Comparison of ENCODE assay signal across 1 cellular context in genomic region chr4:87278335-87278794, GRCh38.
TF ChIP-seq lines count a peak whose summit lies in the region.

No MANE protein-coding gene starts in this region.

TF ChIP-seq in HepG2, 621 proteins besides CTCF, POLR2A, EP300 and RAD21 (continued from another document and continues in another):
- TF ChIP-seq ZNF281 (CRISPR knock-in tag; IDR thresholded peaks at IDR 0.05; ENCODE audit: borderline replicate concordance) = peak; percentile 87; the same call in 1 of the 2 replicates
- peak; percentile 73 for TF ChIP-seq SOX13 (IDR thresholded peaks at IDR 0.05)
- peak in 1 of 2 experiments; percentile 92; a peak in 2 of 4 replicates for TF ChIP-seq SOX13 (CRISPR knock-in tag; conservative IDR thresholded peaks at IDR 0.05 in 1 of 2, IDR thresholded peaks at IDR 0.05 in 1 of 2)
- TF ChIP-seq CHD4 (IDR thresholded peaks at IDR 0.05; ENCODE audit: borderline replicate concordance, low read length) = no peak; the same call in 1 of the 2 replicates
- no peak for TF ChIP-seq TAF1 (CRISPR knock-in tag; IDR thresholded peaks at IDR 0.05)
- TF ChIP-seq THAP11 (CRISPR knock-in tag; IDR thresholded peaks at IDR 0.05) = peak; percentile 71
- no peak for TF ChIP-seq ATF5 (CRISPR knock-in tag; IDR thresholded peaks at IDR 0.05; ENCODE audit: low read depth)
- TF ChIP-seq POLR2AphosphoS5 (IDR thresholded peaks at IDR 0.05; ENCODE audit: low read depth, low read length) = no peak
- no peak for TF ChIP-seq EED (CRISPR knock-in tag; IDR thresholded peaks at IDR 0.05)
- TF ChIP-seq ARNT (IDR thresholded peaks at IDR 0.05) = no peak; the same call in 1 of the 2 replicates
- no peak for TF ChIP-seq PRPF4 (IDR thresholded peaks at IDR 0.05; ENCODE audit: low read depth, low read length, poor library complexity, severe bottlenecking)
- no peak for TF ChIP-seq PRDM15 (CRISPR knock-in tag; IDR thresholded peaks at IDR 0.05)
- no peak for TF ChIP-seq ZNF782 (CRISPR knock-in tag; IDR thresholded peaks at IDR 0.05; ENCODE audit: borderline replicate concordance)
- TF ChIP-seq RBAK (CRISPR knock-in tag; IDR thresholded peaks at IDR 0.05) = no peak
- no peak for TF ChIP-seq SP1 (IDR thresholded peaks at IDR 0.05)
- no peak for TF ChIP-seq SP1 (CRISPR knock-in tag; IDR thresholded peaks at IDR 0.05)
- peak; percentile 84 for TF ChIP-seq RARA (CRISPR knock-in tag; IDR thresholded peaks at IDR 0.05)
- peak; percentile 70; the same call in 1 of the 2 replicates for TF ChIP-seq RXRA (CRISPR knock-in tag; IDR thresholded peaks at IDR 0.05)
- TF ChIP-seq, protein P1, sequence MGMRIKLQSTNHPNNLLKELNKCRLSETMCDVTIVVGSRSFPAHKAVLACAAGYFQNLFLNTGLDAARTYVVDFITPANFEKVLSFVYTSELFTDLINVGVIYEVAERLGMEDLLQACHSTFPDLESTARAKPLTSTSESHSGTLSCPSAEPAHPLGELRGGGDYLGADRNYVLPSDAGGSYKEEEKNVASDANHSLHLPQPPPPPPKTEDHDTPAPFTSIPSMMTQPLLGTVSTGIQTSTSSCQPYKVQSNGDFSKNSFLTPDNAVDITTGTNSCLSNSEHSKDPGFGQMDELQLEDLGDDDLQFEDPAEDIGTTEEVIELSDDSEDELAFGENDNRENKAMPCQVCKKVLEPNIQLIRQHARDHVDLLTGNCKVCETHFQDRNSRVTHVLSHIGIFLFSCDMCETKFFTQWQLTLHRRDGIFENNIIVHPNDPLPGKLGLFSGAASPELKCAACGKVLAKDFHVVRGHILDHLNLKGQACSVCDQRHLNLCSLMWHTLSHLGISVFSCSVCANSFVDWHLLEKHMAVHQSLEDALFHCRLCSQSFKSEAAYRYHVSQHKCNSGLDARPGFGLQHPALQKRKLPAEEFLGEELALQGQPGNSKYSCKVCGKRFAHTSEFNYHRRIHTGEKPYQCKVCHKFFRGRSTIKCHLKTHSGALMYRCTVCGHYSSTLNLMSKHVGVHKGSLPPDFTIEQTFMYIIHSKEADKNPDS (CRISPR knock-in tag; IDR thresholded peaks at IDR 0.05) = no peak
- TF ChIP-seq BRF2 (CRISPR knock-in tag; IDR thresholded peaks at IDR 0.05) = no peak
- peak; percentile 46; the same call in 1 of the 2 replicates for TF ChIP-seq ZNF335 (CRISPR knock-in tag; IDR thresholded peaks at IDR 0.05)
- TF ChIP-seq PHF21A (CRISPR knock-in tag; IDR thresholded peaks at IDR 0.05) = peak; percentile 98
- TF ChIP-seq ZNF878 (CRISPR knock-in tag; IDR thresholded peaks at IDR 0.05) = peak; percentile 83; the same call in 1 of the 2 replicates
- TF ChIP-seq ATAD3A (CRISPR knock-in tag; IDR thresholded peaks at IDR 0.05) = no peak
- peak; percentile 96; the same call in 1 of the 2 replicates for TF ChIP-seq AHDC1 (CRISPR knock-in tag; IDR thresholded peaks at IDR 0.05; ENCODE audit: borderline replicate concordance)
- no peak for TF ChIP-seq ZNF543 (CRISPR knock-in tag; IDR thresholded peaks at IDR 0.05)
- TF ChIP-seq PRMT3 (CRISPR knock-in tag; IDR thresholded peaks at IDR 0.05; ENCODE audit: borderline replicate concordance, low read depth) = no peak
- TF ChIP-seq SRSF4 (IDR thresholded peaks at IDR 0.05; ENCODE audit: low read depth, low read length, poor library complexity, severe bottlenecking) = no peak
- no peak for TF ChIP-seq ZNF512 (CRISPR knock-in tag; IDR thresholded peaks at IDR 0.05)
- TF ChIP-seq, protein P2, sequence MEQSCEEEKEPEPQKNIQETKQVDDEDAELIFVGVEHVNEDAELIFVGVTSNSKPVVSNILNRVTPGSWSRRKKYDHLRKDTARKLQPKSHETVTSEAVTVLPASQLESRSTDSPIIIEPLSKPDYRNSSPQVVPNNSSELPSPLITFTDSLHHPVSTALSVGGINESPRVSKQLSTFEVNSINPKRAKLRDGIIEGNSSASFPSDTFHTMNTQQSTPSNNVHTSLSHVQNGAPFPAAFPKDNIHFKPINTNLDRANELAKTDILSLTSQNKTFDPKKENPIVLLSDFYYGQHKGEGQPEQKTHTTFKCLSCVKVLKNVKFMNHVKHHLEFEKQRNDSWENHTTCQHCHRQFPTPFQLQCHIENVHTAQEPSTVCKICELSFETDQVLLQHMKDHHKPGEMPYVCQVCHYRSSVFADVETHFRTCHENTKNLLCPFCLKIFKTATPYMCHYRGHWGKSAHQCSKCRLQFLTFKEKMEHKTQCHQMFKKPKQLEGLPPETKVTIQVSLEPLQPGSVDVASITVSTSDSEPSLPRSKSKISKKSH (CRISPR knock-in tag; IDR thresholded peaks at IDR 0.05; ENCODE audit: borderline replicate concordance) = no peak
- no peak for TF ChIP-seq ZFP41 (CRISPR knock-in tag; IDR thresholded peaks at IDR 0.05; ENCODE audit: borderline replicate concordance)
- TF ChIP-seq CC2D1A (CRISPR knock-in tag; IDR thresholded peaks at IDR 0.05) = no peak
- TF ChIP-seq FOXK2 (IDR thresholded peaks at IDR 0.05) = no peak
- no peak for TF ChIP-seq NFE2 (CRISPR knock-in tag; IDR thresholded peaks at IDR 0.05)
- peak; percentile 81 for TF ChIP-seq CREM (IDR thresholded peaks at IDR 0.05)
- TF ChIP-seq CREM (CRISPR knock-in tag; IDR thresholded peaks at IDR 0.05) = no peak
- no peak for TF ChIP-seq GATA4 (IDR thresholded peaks at IDR 0.05; ENCODE audit: borderline replicate concordance, low read depth)
- TF ChIP-seq ZC3H4 (CRISPR knock-in tag; IDR thresholded peaks at IDR 0.05; ENCODE audit: borderline replicate concordance) = no peak
- TF ChIP-seq KMT2B (CRISPR knock-in tag; IDR thresholded peaks at IDR 0.05) = peak; percentile 51; the same call in 1 of the 2 replicates
- TF ChIP-seq ZNF343 (CRISPR knock-in tag; IDR thresholded peaks at IDR 0.05) = no peak
- TF ChIP-seq ZNF510 (CRISPR knock-in tag; IDR thresholded peaks at IDR 0.05; ENCODE audit: low read depth) = no peak
- TF ChIP-seq ZNF224 (CRISPR knock-in tag; IDR thresholded peaks at IDR 0.05) = 0 out of 2 replicates have a peak, but pooled peaks have one; percentile 52
- 0 out of 2 replicates have a peak, but pooled peaks have one; percentile 43 for TF ChIP-seq HBP1 (CRISPR knock-in tag; IDR thresholded peaks at IDR 0.05; ENCODE audit: low read depth)
